ENCODE assay signal across 1 cellular context in the genomic region with DNA sequence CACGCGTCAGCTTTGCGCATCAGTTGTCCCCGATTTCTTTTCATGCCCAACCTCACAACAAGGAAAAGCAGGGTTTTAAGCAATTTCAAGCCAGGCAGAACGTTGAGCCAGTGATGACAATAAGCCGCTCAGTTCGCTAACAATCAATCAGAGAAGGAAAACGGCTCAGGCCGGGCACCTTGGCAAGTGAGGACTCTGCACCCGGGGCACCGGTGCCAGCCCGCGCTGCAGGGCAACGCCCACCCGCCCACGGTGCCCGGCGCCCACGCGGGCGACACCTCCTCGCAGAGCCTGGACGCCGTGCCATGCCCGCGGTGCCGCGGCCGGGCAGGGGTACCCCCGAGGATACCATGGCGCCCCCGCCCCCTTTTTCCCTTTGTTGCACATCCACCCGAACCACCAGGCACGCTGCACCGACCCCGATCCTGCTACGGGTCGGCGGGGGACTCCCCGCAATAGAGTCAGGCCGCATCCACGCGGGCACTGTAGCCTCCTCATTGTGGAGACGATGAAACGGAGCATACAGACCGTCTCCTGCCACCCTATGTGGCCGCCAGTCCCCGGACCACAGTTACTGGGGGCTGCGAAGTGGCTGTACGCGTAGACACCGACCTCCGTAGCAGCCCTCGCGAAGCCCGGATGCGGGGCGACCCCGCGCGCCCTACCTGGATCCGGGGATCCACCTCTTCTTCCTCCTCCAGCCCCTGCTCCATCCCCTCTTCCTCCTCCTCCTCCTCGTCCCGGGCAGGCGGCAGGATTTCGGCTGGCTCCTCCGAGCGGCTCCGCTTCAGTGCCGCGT.
TF ChIP-seq lines count a peak whose summit lies in the region.

No MANE protein-coding gene starts in this region.

TF ChIP-seq in K562, 482 proteins besides CTCF, POLR2A, EP300 and RAD21 (continued from another document and continues in another):
- TF ChIP-seq TBL1XR1 (IDR thresholded peaks at IDR 0.05; ENCODE audit: low read length in 2 of 2) (peak in 1 of 2 experiments; percentile 8; a peak in 1 of 4 replicates), PPARD (CRISPR knock-in tag; IDR thresholded peaks at IDR 0.05) (no peak), ZNF263 (CRISPR knock-in tag; IDR thresholded peaks at IDR 0.05; ENCODE audit: borderline replicate concordance) (0 out of 2 replicates have a peak, but pooled peaks have one; percentile 78), KAT8 (IDR thresholded peaks at IDR 0.05; ENCODE audit: low read depth) (no peak), ZNF79 (CRISPR knock-in tag; IDR thresholded peaks at IDR 0.05; ENCODE audit: low read depth) (no peak), AFF4 (CRISPR knock-in tag; IDR thresholded peaks at IDR 0.05) (0 out of 2 replicates have a peak, but pooled peaks have one; percentile 14), PURB (CRISPR knock-in tag; IDR thresholded peaks at IDR 0.05; ENCODE audit: low read depth) (no peak), NR3C1 (CRISPR knock-in tag; IDR thresholded peaks at IDR 0.05) (0 out of 2 replicates have a peak, but pooled peaks have one; percentile 67), BACH1 (tag; IDR thresholded peaks at IDR 0.05) (no peak), TGIF2 (CRISPR knock-in tag; IDR thresholded peaks at IDR 0.05) (no peak), MYC (IDR thresholded peaks at IDR 0.05; ENCODE audit: low read depth, low read length) (no peak; the same call in 1 of the 2 replicates), MYC (CRISPR knock-in tag; IDR thresholded peaks at IDR 0.05; ENCODE audit: borderline replicate concordance, low read depth) (peak; percentile 38; the same call in 1 of the 2 replicates), DLX4 (CRISPR knock-in tag; IDR thresholded peaks at IDR 0.05) (no peak), SREBF1 (IDR thresholded peaks at IDR 0.05; ENCODE audit: borderline replicate concordance, low read depth, low read length) (no peak), THRB (CRISPR knock-in tag; conservative IDR thresholded peaks at IDR 0.05) (no peak), ATF1 (CRISPR knock-in tag; IDR thresholded peaks at IDR 0.05) (no peak), ATF1 (tag; IDR thresholded peaks at IDR 0.05) (no peak), EGR1 (conservative IDR thresholded peaks at IDR 0.05) (peak; percentile 65), ZNF76 (CRISPR knock-in tag; IDR thresholded peaks at IDR 0.05; ENCODE audit: borderline replicate concordance) (no peak), RNF219 (CRISPR knock-in tag; IDR thresholded peaks at IDR 0.05) (no peak), MAFG (tag; conservative IDR thresholded peaks at IDR 0.05) (no peak), DACH1 (IDR thresholded peaks at IDR 0.05; ENCODE audit: partially characterized antibody) (no peak), SIRT6 (IDR thresholded peaks at IDR 0.05; ENCODE audit: low read depth, low read length) (no peak)
- TF ChIP-seq, protein P1, sequence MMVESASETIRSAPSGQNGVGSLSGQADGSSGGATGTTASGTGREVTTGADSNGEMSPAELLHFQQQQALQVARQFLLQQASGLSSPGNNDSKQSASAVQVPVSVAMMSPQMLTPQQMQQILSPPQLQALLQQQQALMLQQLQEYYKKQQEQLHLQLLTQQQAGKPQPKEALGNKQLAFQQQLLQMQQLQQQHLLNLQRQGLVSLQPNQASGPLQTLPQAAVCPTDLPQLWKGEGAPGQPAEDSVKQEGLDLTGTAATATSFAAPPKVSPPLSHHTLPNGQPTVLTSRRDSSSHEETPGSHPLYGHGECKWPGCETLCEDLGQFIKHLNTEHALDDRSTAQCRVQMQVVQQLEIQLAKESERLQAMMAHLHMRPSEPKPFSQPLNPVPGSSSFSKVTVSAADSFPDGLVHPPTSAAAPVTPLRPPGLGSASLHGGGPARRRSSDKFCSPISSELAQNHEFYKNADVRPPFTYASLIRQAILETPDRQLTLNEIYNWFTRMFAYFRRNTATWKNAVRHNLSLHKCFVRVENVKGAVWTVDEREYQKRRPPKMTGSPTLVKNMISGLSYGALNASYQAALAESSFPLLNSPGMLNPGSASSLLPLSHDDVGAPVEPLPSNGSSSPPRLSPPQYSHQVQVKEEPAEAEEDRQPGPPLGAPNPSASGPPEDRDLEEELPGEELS (CRISPR knock-in tag; IDR thresholded peaks at IDR 0.05; ENCODE audit: borderline replicate concordance), result no peak
- TF ChIP-seq, protein P2, sequence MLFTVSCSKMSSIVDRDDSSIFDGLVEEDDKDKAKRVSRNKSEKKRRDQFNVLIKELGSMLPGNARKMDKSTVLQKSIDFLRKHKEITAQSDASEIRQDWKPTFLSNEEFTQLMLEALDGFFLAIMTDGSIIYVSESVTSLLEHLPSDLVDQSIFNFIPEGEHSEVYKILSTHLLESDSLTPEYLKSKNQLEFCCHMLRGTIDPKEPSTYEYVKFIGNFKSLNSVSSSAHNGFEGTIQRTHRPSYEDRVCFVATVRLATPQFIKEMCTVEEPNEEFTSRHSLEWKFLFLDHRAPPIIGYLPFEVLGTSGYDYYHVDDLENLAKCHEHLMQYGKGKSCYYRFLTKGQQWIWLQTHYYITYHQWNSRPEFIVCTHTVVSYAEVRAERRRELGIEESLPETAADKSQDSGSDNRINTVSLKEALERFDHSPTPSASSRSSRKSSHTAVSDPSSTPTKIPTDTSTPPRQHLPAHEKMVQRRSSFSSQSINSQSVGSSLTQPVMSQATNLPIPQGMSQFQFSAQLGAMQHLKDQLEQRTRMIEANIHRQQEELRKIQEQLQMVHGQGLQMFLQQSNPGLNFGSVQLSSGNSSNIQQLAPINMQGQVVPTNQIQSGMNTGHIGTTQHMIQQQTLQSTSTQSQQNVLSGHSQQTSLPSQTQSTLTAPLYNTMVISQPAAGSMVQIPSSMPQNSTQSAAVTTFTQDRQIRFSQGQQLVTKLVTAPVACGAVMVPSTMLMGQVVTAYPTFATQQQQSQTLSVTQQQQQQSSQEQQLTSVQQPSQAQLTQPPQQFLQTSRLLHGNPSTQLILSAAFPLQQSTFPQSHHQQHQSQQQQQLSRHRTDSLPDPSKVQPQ (CRISPR knock-in tag; IDR thresholded peaks at IDR 0.05; ENCODE audit: borderline replicate concordance), result no peak
- TF ChIP-seq, protein P3, sequence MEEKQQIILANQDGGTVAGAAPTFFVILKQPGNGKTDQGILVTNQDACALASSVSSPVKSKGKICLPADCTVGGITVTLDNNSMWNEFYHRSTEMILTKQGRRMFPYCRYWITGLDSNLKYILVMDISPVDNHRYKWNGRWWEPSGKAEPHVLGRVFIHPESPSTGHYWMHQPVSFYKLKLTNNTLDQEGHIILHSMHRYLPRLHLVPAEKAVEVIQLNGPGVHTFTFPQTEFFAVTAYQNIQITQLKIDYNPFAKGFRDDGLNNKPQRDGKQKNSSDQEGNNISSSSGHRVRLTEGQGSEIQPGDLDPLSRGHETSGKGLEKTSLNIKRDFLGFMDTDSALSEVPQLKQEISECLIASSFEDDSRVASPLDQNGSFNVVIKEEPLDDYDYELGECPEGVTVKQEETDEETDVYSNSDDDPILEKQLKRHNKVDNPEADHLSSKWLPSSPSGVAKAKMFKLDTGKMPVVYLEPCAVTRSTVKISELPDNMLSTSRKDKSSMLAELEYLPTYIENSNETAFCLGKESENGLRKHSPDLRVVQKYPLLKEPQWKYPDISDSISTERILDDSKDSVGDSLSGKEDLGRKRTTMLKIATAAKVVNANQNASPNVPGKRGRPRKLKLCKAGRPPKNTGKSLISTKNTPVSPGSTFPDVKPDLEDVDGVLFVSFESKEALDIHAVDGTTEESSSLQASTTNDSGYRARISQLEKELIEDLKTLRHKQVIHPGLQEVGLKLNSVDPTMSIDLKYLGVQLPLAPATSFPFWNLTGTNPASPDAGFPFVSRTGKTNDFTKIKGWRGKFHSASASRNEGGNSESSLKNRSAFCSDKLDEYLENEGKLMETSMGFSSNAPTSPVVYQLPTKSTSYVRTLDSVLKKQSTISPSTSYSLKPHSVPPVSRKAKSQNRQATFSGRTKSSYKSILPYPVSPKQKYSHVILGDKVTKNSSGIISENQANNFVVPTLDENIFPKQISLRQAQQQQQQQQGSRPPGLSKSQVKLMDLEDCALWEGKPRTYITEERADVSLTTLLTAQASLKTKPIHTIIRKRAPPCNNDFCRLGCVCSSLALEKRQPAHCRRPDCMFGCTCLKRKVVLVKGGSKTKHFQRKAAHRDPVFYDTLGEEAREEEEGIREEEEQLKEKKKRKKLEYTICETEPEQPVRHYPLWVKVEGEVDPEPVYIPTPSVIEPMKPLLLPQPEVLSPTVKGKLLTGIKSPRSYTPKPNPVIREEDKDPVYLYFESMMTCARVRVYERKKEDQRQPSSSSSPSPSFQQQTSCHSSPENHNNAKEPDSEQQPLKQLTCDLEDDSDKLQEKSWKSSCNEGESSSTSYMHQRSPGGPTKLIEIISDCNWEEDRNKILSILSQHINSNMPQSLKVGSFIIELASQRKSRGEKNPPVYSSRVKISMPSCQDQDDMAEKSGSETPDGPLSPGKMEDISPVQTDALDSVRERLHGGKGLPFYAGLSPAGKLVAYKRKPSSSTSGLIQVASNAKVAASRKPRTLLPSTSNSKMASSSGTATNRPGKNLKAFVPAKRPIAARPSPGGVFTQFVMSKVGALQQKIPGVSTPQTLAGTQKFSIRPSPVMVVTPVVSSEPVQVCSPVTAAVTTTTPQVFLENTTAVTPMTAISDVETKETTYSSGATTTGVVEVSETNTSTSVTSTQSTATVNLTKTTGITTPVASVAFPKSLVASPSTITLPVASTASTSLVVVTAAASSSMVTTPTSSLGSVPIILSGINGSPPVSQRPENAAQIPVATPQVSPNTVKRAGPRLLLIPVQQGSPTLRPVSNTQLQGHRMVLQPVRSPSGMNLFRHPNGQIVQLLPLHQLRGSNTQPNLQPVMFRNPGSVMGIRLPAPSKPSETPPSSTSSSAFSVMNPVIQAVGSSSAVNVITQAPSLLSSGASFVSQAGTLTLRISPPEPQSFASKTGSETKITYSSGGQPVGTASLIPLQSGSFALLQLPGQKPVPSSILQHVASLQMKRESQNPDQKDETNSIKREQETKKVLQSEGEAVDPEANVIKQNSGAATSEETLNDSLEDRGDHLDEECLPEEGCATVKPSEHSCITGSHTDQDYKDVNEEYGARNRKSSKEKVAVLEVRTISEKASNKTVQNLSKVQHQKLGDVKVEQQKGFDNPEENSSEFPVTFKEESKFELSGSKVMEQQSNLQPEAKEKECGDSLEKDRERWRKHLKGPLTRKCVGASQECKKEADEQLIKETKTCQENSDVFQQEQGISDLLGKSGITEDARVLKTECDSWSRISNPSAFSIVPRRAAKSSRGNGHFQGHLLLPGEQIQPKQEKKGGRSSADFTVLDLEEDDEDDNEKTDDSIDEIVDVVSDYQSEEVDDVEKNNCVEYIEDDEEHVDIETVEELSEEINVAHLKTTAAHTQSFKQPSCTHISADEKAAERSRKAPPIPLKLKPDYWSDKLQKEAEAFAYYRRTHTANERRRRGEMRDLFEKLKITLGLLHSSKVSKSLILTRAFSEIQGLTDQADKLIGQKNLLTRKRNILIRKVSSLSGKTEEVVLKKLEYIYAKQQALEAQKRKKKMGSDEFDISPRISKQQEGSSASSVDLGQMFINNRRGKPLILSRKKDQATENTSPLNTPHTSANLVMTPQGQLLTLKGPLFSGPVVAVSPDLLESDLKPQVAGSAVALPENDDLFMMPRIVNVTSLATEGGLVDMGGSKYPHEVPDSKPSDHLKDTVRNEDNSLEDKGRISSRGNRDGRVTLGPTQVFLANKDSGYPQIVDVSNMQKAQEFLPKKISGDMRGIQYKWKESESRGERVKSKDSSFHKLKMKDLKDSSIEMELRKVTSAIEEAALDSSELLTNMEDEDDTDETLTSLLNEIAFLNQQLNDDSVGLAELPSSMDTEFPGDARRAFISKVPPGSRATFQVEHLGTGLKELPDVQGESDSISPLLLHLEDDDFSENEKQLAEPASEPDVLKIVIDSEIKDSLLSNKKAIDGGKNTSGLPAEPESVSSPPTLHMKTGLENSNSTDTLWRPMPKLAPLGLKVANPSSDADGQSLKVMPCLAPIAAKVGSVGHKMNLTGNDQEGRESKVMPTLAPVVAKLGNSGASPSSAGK (IDR thresholded peaks at IDR 0.05), result no peak
